ENCODE assay signal across 7 cellular contexts in genomic region chr10:122342293-122343134, GRCh38. TPM values are rescaled to one million over a fixed set of nuclear protein-coding genes. Genes with fewer than 3 reads are reported as not detected.
DNase-seq lines count a peak whose midpoint lies in the region; TF ChIP-seq lines count a peak whose summit lies in the region.

No MANE protein-coding gene starts in this region.

- H3K4me3 Mint-ChIP-seq in endothelial cell (ENCODE audit: unreplicated experiment), result no peak overlapping the region

- peak; percentile 65 for TF ChIP-seq CTCF in GM12872 (IDR thresholded peaks at IDR 0.05; ENCODE audit: insufficient read depth, low read depth, low read length)
- TF ChIP-seq CTCF in endothelial cell (IDR thresholded peaks at IDR 0.05; ENCODE audit: unreplicated experiment), result peak; percentile 78

- peaks cover 4% of the 10 kb centered on the region for H3K9me3 Mint-ChIP-seq in endothelial cell (ENCODE audit: unreplicated experiment)

- no peak overlapping the region for H3K27ac Mint-ChIP-seq in endothelial cell (ENCODE audit: unreplicated experiment)

- H3K4me1 Mint-ChIP-seq in endothelial cell (ENCODE audit: unreplicated experiment), result peaks cover 4% of the 10 kb centered on the region

- DNase-seq in NCI-H1105 treated with DMSO at 0.1 percent for 48 hours (lab: John Stamatoyannopoulos, UW) (peak; percentile 33), endothelial cell (ENCODE audit: low spot score) (peak; percentile 44), mucosa of gallbladder (ENCODE audit: low spot score) (peak; percentile 52), GOT3 (lab: John Stamatoyannopoulos, UW) (no peak)
- DNase-seq in activated CD8-positive, alpha-beta memory T cell treated with anti-CD3 and anti-CD28 coated beads for 4 hours (ENCODE audit: low read depth in 2 of 2), result peak; percentile 24 to 37
- DNase-seq in stimulated activated naive CD4-positive, alpha-beta T cell treated with Interleukin-2 at 50 U/mL for 16 hours (lab: John Stamatoyannopoulos, UW), result peak; percentile 30

- peaks cover 4% of the 10 kb centered on the region for H3K36me3 Mint-ChIP-seq in endothelial cell (ENCODE audit: low read depth, unreplicated experiment)

- H3K27me3 Mint-ChIP-seq in endothelial cell (ENCODE audit: unreplicated experiment), result peaks cover 2% of the 10 kb centered on the region

RNA-seq across cellular contexts. Expression of gene PLEKHA1, which starts 32.0 kb away (rescaled TPM):
- total RNA-seq in endothelial cell (ENCODE audit: unreplicated experiment), result 38.2 TPM
- total RNA-seq in mucosa of gallbladder, result 54.8 TPM
